14 cellular contexts compared by ENCODE assay signal in the genomic region with DNA sequence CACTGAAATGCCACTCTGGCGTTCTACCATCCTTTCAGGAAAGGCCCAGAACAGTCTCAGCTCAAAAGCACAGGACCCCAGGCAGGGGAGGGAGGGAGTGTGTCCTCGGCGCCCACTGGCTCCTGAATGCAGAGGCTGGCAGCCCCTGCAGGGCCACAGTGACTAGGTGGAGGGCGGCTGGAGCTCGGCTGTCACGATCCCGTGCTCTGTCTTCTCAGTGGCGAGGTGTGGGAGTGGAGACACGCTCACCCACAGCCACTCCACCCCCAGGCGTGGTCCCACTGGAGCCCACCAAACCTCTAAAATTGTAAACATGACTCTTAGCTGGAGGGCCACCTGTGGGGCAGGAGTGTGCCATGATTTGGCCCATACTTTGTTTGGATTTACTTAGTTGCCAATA. TPM values are rescaled to one million over a fixed set of nuclear protein-coding genes. Genes with fewer than 3 reads are reported as not detected.
DNase-seq lines count a peak whose midpoint lies in the region; ATAC-seq and TF ChIP-seq lines count a peak whose summit lies in the region.
"Had no signal": no experiment of that assay in that cellular context is flagged by ENCODE, and none has a peak within 500 bp of the region (broad histone marks: within the 10 kb centered on the region; RNA-seq: fewer than 3 reads in every experiment).

No MANE protein-coding gene starts in this region.

- POLR2A ChIA-PET in RWPE1 (lab: Yijun Ruan, JAX; ENCODE audit: low non-redundant PET): no interaction called here

- no peaks in the 10 kb centered on the region for H3K9me3 Mint-ChIP-seq in natural killer cell treated with Interleukin-12 subunit alpha and Interleukin-12 subunit beta and Interleukin-15 and Interleukin-18, amount 100 ng/mL, for 72 hours
- H3K9me3 Mint-ChIP-seq in natural killer cell (no peaks in the 10 kb centered on the region), nephron progenitor cell (no peaks in the 10 kb centered on the region)
- H3K9me3 Mint-ChIP-seq: CD4-positive, alpha-beta T cell; IgD-negative memory B cell had no signal

- peak overlapping the region; percentile 15 for H3K27ac ChIP-seq in RWPE1
- H3K27ac ChIP-seq: BLaER1 treated with 17β-estradiol and CSF1 and Interleukin-3, amounts not matched to agents 10 nM and 100 nM; GM23248 had no signal

- no peaks in the 10 kb centered on the region for H3K27me3 Mint-ChIP-seq in natural killer cell treated with Interleukin-12 subunit alpha and Interleukin-12 subunit beta and Interleukin-15 and Interleukin-18, amount 100 ng/mL, for 72 hours
- no peaks in the 10 kb centered on the region for H3K27me3 Mint-ChIP-seq in natural killer cell (ENCODE audit: low read depth in 2 of 2)
- no peaks in the 10 kb centered on the region for H3K27me3 Mint-ChIP-seq in nephron progenitor cell (ENCODE audit: low read depth, poor library complexity)
- H3K27me3 Mint-ChIP-seq: CD4-positive, alpha-beta T cell; IgD-negative memory B cell had no signal

- no peaks in the 10 kb centered on the region for H3K4me1 Mint-ChIP-seq in natural killer cell treated with Interleukin-12 subunit alpha and Interleukin-12 subunit beta and Interleukin-15 and Interleukin-18, amount 100 ng/mL, for 72 hours (ENCODE audit: low read depth in 2 of 2)
- H3K4me1 Mint-ChIP-seq in natural killer cell: no peaks in the 10 kb centered on the region
- H3K4me1 Mint-ChIP-seq in nephron progenitor cell: peaks cover 61% of the 10 kb centered on the region

- ATAC-seq in natural killer cell treated with Interleukin-12 subunit alpha and Interleukin-12 subunit beta and Interleukin-15 and Interleukin-18, amount 100 ng/mL, for 72 hours: no peak
- ATAC-seq in natural killer cell (no peak), GM21360 (IDR thresholded peaks at IDR 0.05; ENCODE audit: unreplicated experiment) (no peak)
- ATAC-seq: HCT116 had no signal

- no peak overlapping the region for H3K4me3 Mint-ChIP-seq in natural killer cell treated with Interleukin-12 subunit alpha and Interleukin-12 subunit beta and Interleukin-15 and Interleukin-18, amount 100 ng/mL, for 72 hours
- no peak overlapping the region for H3K4me3 Mint-ChIP-seq in natural killer cell
- H3K4me3 Mint-ChIP-seq in nephron progenitor cell: no peak overlapping the region
- H3K4me3 Mint-ChIP-seq: CD4-positive, alpha-beta T cell; IgD-negative memory B cell had no signal

- peak; percentile 12 for DNase-seq in natural killer cell treated with Interleukin-12 subunit alpha and Interleukin-12 subunit beta and Interleukin-15 and Interleukin-18, amount 100 ng/mL, for 72 hours (ENCODE audit: low spot score)
- DNase-seq in natural killer cell (no peak), RWPE1 (ENCODE audit: low spot score) (no peak), nephron progenitor cell (no peak), Kasumi-1 (lab: John Stamatoyannopoulos, UW) (no peak)
- DNase-seq: AML-193; Calu3; CD4-positive, alpha-beta T cell; DMS 273 treated with DMSO at 0.1 percent for 48 hours; GM23248 had no signal

- intact Hi-C loops in natural killer cell (cut with micrococcal nuclease): no loop called here

- no peak for TF ChIP-seq CTCF in natural killer cell (IDR thresholded peaks at IDR 0.05)
- no peak for TF ChIP-seq CTCF in RWPE1 (conservative IDR thresholded peaks at IDR 0.05; ENCODE audit: low read depth)
- no peak for TF ChIP-seq CTCF in nephron progenitor cell (IDR thresholded peaks at IDR 0.05)

- H3K27ac Mint-ChIP-seq in natural killer cell treated with Interleukin-12 subunit alpha and Interleukin-12 subunit beta and Interleukin-15 and Interleukin-18, amount 100 ng/mL, for 72 hours: no peak overlapping the region
- H3K27ac Mint-ChIP-seq in natural killer cell (no peak overlapping the region), nephron progenitor cell (peak overlapping the region; percentile 59)
- H3K27ac Mint-ChIP-seq: CD4-positive, alpha-beta T cell; IgD-negative memory B cell had no signal

- CTCF ChIA-PET in RWPE1 (lab: Yijun Ruan, JAX): no interaction called here

- no peaks in the 10 kb centered on the region for H3K36me3 Mint-ChIP-seq in natural killer cell treated with Interleukin-12 subunit alpha and Interleukin-12 subunit beta and Interleukin-15 and Interleukin-18, amount 100 ng/mL, for 72 hours
- no peaks in the 10 kb centered on the region for H3K36me3 Mint-ChIP-seq in natural killer cell
- H3K36me3 Mint-ChIP-seq in nephron progenitor cell (ENCODE audit: low read depth): peaks cover 27% of the 10 kb centered on the region

RNA-seq across cellular contexts. Expression of a gene that starts 16.4 kb away (rescaled TPM):
- 100 to 1,000 TPM; 195 to 451 TPM for total RNA-seq in natural killer cell treated with Interleukin-12 subunit alpha and Interleukin-12 subunit beta and Interleukin-15 and Interleukin-18, amount 100 ng/mL, for 72 hours
- 10 to 100 TPM; 53.8 to 56.2 (median 54.0) TPM for total RNA-seq in natural killer cell

RNA-seq across cellular contexts. Expression of a gene that starts 48.8 kb away (rescaled TPM):
- total RNA-seq in natural killer cell treated with Interleukin-12 subunit alpha and Interleukin-12 subunit beta and Interleukin-15 and Interleukin-18, amount 100 ng/mL, for 72 hours: 100 to 1,000 TPM; 125 to 196 TPM
- 100 to 1,000 TPM; 122 to 144 (median 136) TPM for total RNA-seq in natural killer cell
